ENCODE assay signal across 16 cellular contexts in genomic region chr13:38024431-38024830, GRCh38.
DNase-seq lines count a peak whose midpoint lies in the region; ATAC-seq and TF ChIP-seq lines count a peak whose summit lies in the region.
"Had no signal": no experiment of that assay in that cellular context is flagged by ENCODE, and none has a peak within 500 bp of the region (broad histone marks: within the 10 kb centered on the region; RNA-seq: fewer than 3 reads in every experiment).

No MANE protein-coding gene starts in this region.

- in situ Hi-C loops in brain microvascular endothelial cell (cut with HindIII; ENCODE audit: low pct_ligation_motif_present, low sequenced_read_pairs): no loop called here

- TF ChIP-seq POLR2A in GM18505 (IDR thresholded peaks at IDR 0.05; ENCODE audit: borderline replicate concordance, extremely low read depth, insufficient read depth, insufficient read length): no peak

- TF ChIP-seq CTCF in brain microvascular endothelial cell (IDR thresholded peaks at IDR 0.05; ENCODE audit: low read depth, low read length, missing control alignments): no peak

- no peak overlapping the region for H3K4me3 ChIP-seq in brain microvascular endothelial cell (ENCODE audit: low read depth, low read length)
- H3K4me3 ChIP-seq: BLaER1 treated with 17β-estradiol and CSF1 and Interleukin-3, amounts not matched to agents 10 nM and 100 nM had no signal

- H3K27me3 ChIP-seq in brain microvascular endothelial cell (replicated peaks): no peaks in the 10 kb centered on the region
- H3K27me3 ChIP-seq: BLaER1 treated with 17β-estradiol and CSF1 and Interleukin-3, amounts not matched to agents 10 nM and 100 nM had no signal

- H3K36me3 ChIP-seq in brain microvascular endothelial cell (replicated peaks): no peaks in the 10 kb centered on the region
- H3K36me3 ChIP-seq: BLaER1 treated with 17β-estradiol and CSF1 and Interleukin-3, amounts not matched to agents 10 nM and 100 nM had no signal

- DNase-seq in A172 (ENCODE audit: low spot score): peak; percentile 8
- peak; percentile 17 for DNase-seq in LHCN-M2 (ENCODE audit: low read depth)
- DNase-seq in brain microvascular endothelial cell: peak; percentile 2
- peak; percentile 52 for DNase-seq in iris pigment epithelial cell (ENCODE audit: low read depth)
- DNase-seq in T1000 (lab: John Stamatoyannopoulos, UW): no peak
- DNase-seq in T-helper 9 cell: no peak
- DNase-seq in NOMO-1 treated with dmso at 0.1 percent for 144 hours (lab: John Stamatoyannopoulos, UW; ENCODE audit: unreplicated experiment): no peak
- DNase-seq: 8988T, HCEC 1CT, Kasumi-1, NCI-H187, NCI-H69 had no signal

- no peak overlapping the region for H3K27ac ChIP-seq in brain microvascular endothelial cell
- H3K27ac ChIP-seq: BLaER1 treated with 17β-estradiol and CSF1 and Interleukin-3, amounts not matched to agents 10 nM and 100 nM; HL-60; RWPE1 had no signal

- no peak for ATAC-seq in GM18505 (IDR thresholded peaks at IDR 0.05; ENCODE audit: unreplicated experiment)

Comparison
In these comparisons a context has a peak if more than half of its experiments do, and no peak if none do; other contexts are left out.
1. DNase-seq: peak in A172 (single experiment), LHCN-M2 (single experiment), brain microvascular endothelial cell (single experiment) and iris pigment epithelial cell (single experiment); none in T1000 (single experiment), T-helper 9 cell (single experiment) and NOMO-1 treated with dmso at 0.1 percent for 144 hours (single experiment).